Comparison of ENCODE assay signal across 16 cellular contexts in genomic region chr6:43989556-43990248, GRCh38.
DNase-seq lines count a peak whose midpoint lies in the region; ATAC-seq, FAIRE-seq and TF ChIP-seq lines count a peak whose summit lies in the region.
"Had no signal": no experiment of that assay in that cellular context is flagged by ENCODE, and none has a peak within 500 bp of the region (broad histone marks: within the 10 kb centered on the region; RNA-seq: fewer than 3 reads in every experiment).

No MANE protein-coding gene starts in this region.

- H3K9me2 ChIP-seq in GM23338 (ENCODE audit: insufficient read depth), result 0 out of 2 replicates have a peak, but pooled peaks cover 3% of the 10 kb centered on the region

- no peak overlapping the region for H3K4me3 ChIP-seq in GM23338
- no peak overlapping the region for H3K4me3 ChIP-seq in K562
- H3K4me3 ChIP-seq: Peyer's patch, spleen had no signal

- ATAC-seq in GM23338, result no peak; the same call in 2 of the 3 replicates
- ATAC-seq in K562, result no peak
- ATAC-seq in HG02973 (IDR thresholded peaks at IDR 0.05; ENCODE audit: unreplicated experiment), result no peak
- no peak for ATAC-seq in GM19035 (IDR thresholded peaks at IDR 0.05; ENCODE audit: unreplicated experiment)
- ATAC-seq: T-helper 17 cell had no signal

- peaks cover 15% of the 10 kb centered on the region for H3K27me3 Mint-ChIP-seq in GM23338 (ENCODE audit: insufficient read depth, low read depth, poor library complexity)
- H3K27me3 Mint-ChIP-seq in mesothelial cell of epicardium (ENCODE audit: low read depth), result peaks cover 11% of the 10 kb centered on the region

- CTCF ChIA-PET in K562 (lab: Yijun Ruan, JAX; ENCODE audit: low intra/inter-chr PET ratio), result no interaction called here

- TF ChIP-seq CTCF in 22Rv1 (IDR thresholded peaks at IDR 0.05) (no peak), GM23338 (conservative IDR thresholded peaks at IDR 0.05; ENCODE audit: low read depth in 2 of 2) (no peak), K562 (IDR thresholded peaks at IDR 0.05 in 2 of 3, conservative IDR thresholded peaks at IDR 0.05 in 1 of 3; ENCODE audit: insufficient read depth in 2 of 3, low read depth in 1 of 3, low read length in 3 of 3) (no peak), mesothelial cell of epicardium (IDR thresholded peaks at IDR 0.05; ENCODE audit: unreplicated experiment) (no peak), GM20000 (IDR thresholded peaks at IDR 0.05; ENCODE audit: extremely low read depth, missing control alignments) (no peak)

- H3F3A ChIP-seq in GM23338 (replicated peaks; ENCODE audit: low read depth), result no peaks in the 10 kb centered on the region

- H3K4me1 ChIP-seq in GM23338 (ENCODE audit: insufficient read depth) (no peaks in the 10 kb centered on the region; the same call in 1 of the 2 replicates), K562 (replicated peaks in 1 of 2; ENCODE audit: control insufficient read depth in 2 of 2, insufficient read depth in 2 of 2, low read length in 2 of 2) (peaks cover 52 to 61% of the 10 kb centered on the region in 2 experiments)
- H3K4me1 ChIP-seq: spleen had no signal

- no peak for TF ChIP-seq EP300 in K562 (IDR thresholded peaks at IDR 0.05; ENCODE audit: low read length)

- H3K4me1 Mint-ChIP-seq in GM23338, result peaks cover 16% of the 10 kb centered on the region
- H3K4me1 Mint-ChIP-seq in mesothelial cell of epicardium, result peaks cover 27% of the 10 kb centered on the region
- H3K4me1 Mint-ChIP-seq: T-helper 17 cell had no signal

- no peak for DNase-seq in GM23338 (ENCODE audit: low spot score)
- no peak for DNase-seq in K562 (ENCODE audit: extremely low read depth in 1 of 4, low spot score in 3 of 4)
- no peak for DNase-seq in mesothelial cell of epicardium (ENCODE audit: low spot score in 2 of 2, unreplicated experiment in 2 of 2)
- DNase-seq in GM20000 (ENCODE audit: low spot score), result no peak
- no peak for DNase-seq in NCI-H748 treated with DMSO at 0.1 percent for 48 hours (lab: John Stamatoyannopoulos, UW)
- DNase-seq: activated T-cell treated with anti-CD3 and anti-CD28 coated beads, Interleukin-2, amount 50 U/mL, for 1 hour; AML-193; GOT3; NCI-H446; spleen; T-helper 17 cell had no signal

- no peaks in the 10 kb centered on the region; the same call in 2 of the 3 replicates for H3K9me3 Mint-ChIP-seq in GM23338
- no peaks in the 10 kb centered on the region for H3K9me3 Mint-ChIP-seq in mesothelial cell of epicardium

- no peaks in the 10 kb centered on the region for H3K9me1 ChIP-seq in K562 (ENCODE audit: control insufficient read depth, insufficient read depth, low read length)

- no peak for TF ChIP-seq POLR2A in K562 (conservative IDR thresholded peaks at IDR 0.05)

- peak overlapping the region; percentile 69 for H2AFZ ChIP-seq in GM23338
- peak overlapping the region; percentile 71; the same call in 1 of the 2 replicates for H2AFZ ChIP-seq in K562 (ENCODE audit: low read depth, low read length)

- no peak for TF ChIP-seq RAD21 in K562 (CRISPR knock-in tag; conservative IDR thresholded peaks at IDR 0.05 in 1 of 2, IDR thresholded peaks at IDR 0.05 in 1 of 2)

- H3K36me3 ChIP-seq in GM23338 (ENCODE audit: insufficient read depth) (no peaks in the 10 kb centered on the region), K562 (ENCODE audit: control insufficient read depth, insufficient read depth, low read length) (no peaks in the 10 kb centered on the region)
- H3K36me3 ChIP-seq: Peyer's patch, spleen had no signal

- 82% methylated on average over 10 of the region's 10 CpGs for WGBS in K562 (ENCODE audit: insufficient coverage, low coverage, missing lambda C conversion rate)

- H3K36me3 Mint-ChIP-seq in GM23338 (ENCODE audit: low read depth) (no peaks in the 10 kb centered on the region; the same call in 2 of the 3 replicates), mesothelial cell of epicardium (no peaks in the 10 kb centered on the region)

- no peaks in the 10 kb centered on the region for H3K79me2 ChIP-seq in GM23338 (replicated peaks; ENCODE audit: insufficient read depth)
- H3K79me2 ChIP-seq in K562 (ENCODE audit: control insufficient read depth, insufficient read depth, low read length), result no peaks in the 10 kb centered on the region

- H3K4me2 ChIP-seq in GM23338 (no peak overlapping the region), K562 (ENCODE audit: insufficient read depth, low read length) (no peak overlapping the region)

- no peaks in the 10 kb centered on the region for H3K9me3 ChIP-seq in K562 (replicated peaks; ENCODE audit: control insufficient read depth, insufficient read depth, low read depth, low read length)
- H3K9me3 ChIP-seq: Peyer's patch, spleen had no signal

- H3K27ac ChIP-seq in 22Rv1 (peak overlapping the region; percentile 83), GM23338 (ENCODE audit: low read depth) (no peak overlapping the region), K562 (ENCODE audit: extremely low read depth, low read depth, low read length) (no peak overlapping the region)

- H3K27ac Mint-ChIP-seq in GM23338 (no peak overlapping the region), mesothelial cell of epicardium (peak overlapping the region; percentile 44)
- H3K27ac Mint-ChIP-seq: T-helper 17 cell had no signal

- H3K4me3 Mint-ChIP-seq in GM23338 (no peak overlapping the region), mesothelial cell of epicardium (no peak overlapping the region)
- H3K4me3 Mint-ChIP-seq: T-helper 17 cell had no signal

- BruUV-seq in K562 (replicated peaks; lab: Mats Ljungman, UMichigan), result no TSS peak

- H4K20me1 ChIP-seq in GM23338 (replicated peaks; ENCODE audit: insufficient read depth) (no peaks in the 10 kb centered on the region), K562 (replicated peaks; ENCODE audit: control insufficient read depth, insufficient read depth, low read length) (no peaks in the 10 kb centered on the region)

- H3K27me3 ChIP-seq in GM23338 (ENCODE audit: insufficient read depth) (no peaks in the 10 kb centered on the region), K562 (ENCODE audit: control insufficient read depth in 2 of 2, insufficient read depth in 2 of 2, low read length in 2 of 2) (no peaks in the 10 kb centered on the region)
- H3K27me3 ChIP-seq: Peyer's patch had no signal

- peak overlapping the region in 1 of 2 experiments; percentile 33; a peak in 2 of 4 replicates for H3K9ac ChIP-seq in K562 (ENCODE audit: insufficient read depth in 1 of 2, low read depth in 2 of 2, low read length in 2 of 2)

- no peak for FAIRE-seq in K562 (lab: Jason Lieb, UNC)
- FAIRE-seq: colon had no signal

- in situ Hi-C loops in K562 (cut with MboI), result no loop called here

- POLR2A ChIA-PET in K562 (lab: Yijun Ruan, JAX), result interaction anchor here (0.5 to 1.2 kb wide), 6 partner anchors 10 to 450 kb away, joined by 3 to 4 read pairs (median 3); no protein-coding TSS in a partner anchor

- intact Hi-C loops in K562 (cut with micrococcal nuclease), result no loop called here

TF ChIP-seq in GM23338, 12 proteins besides CTCF, POLR2A, EP300 and RAD21 (continues in another document):
- TF ChIP-seq REST (IDR thresholded peaks at IDR 0.05; ENCODE audit: unreplicated experiment) (no peak), POLR2AphosphoS5 (IDR thresholded peaks at IDR 0.05; ENCODE audit: low read depth) (no peak)

TF ChIP-seq in K562, 482 proteins besides CTCF, POLR2A, EP300 and RAD21:
- TF ChIP-seq USF1 (CRISPR knock-in tag; IDR thresholded peaks at IDR 0.05), result peak; percentile 27; the same call in 1 of the 2 replicates
- no peak for TF ChIP-seq ARNT (IDR thresholded peaks at IDR 0.05)
